In genomic region chr11:71251761-71252433, GRCh38 we compare ENCODE assay signal across 8 cellular contexts. TPM values are rescaled to one million over a fixed set of nuclear protein-coding genes. Genes with fewer than 3 reads are reported as not detected.
DNase-seq lines count a peak whose midpoint lies in the region; ATAC-seq and TF ChIP-seq lines count a peak whose summit lies in the region.

No MANE protein-coding gene starts in this region.

- peak; percentile 59 for TF ChIP-seq RAD21 in neural cell (conservative IDR thresholded peaks at IDR 0.05)

- peak overlapping the region; percentile 55 for H3K4me2 ChIP-seq in neural cell (ENCODE audit: low read length)

- no peaks in the 10 kb centered on the region for H3F3A ChIP-seq in neural cell (ENCODE audit: insufficient read depth, low read length, poor library complexity, severe bottlenecking)

- H3K4me3 ChIP-seq in GM06990 (replicated peaks; ENCODE audit: low read depth, low read length) (no peak overlapping the region), epithelial cell of proximal tubule (ENCODE audit: low read depth, low read length) (peak overlapping the region; percentile 96), neural cell (ENCODE audit: low read length) (peak overlapping the region; percentile 72)

- H3K27me3 Mint-ChIP-seq in stimulated activated naive CD8-positive, alpha-beta T cell treated with anti-CD3 and anti-CD28 coated beads, Interleukin-15, amount 100 ng/mL, for 72 hours = peaks cover 82% of the 10 kb centered on the region

- TF ChIP-seq EP300 in neural cell (conservative IDR thresholded peaks at IDR 0.05; ENCODE audit: poor library complexity, severe bottlenecking) = no peak

- TF ChIP-seq CTCF in GM06990 (IDR thresholded peaks at IDR 0.05; ENCODE audit: insufficient read depth, low read length, poor library complexity, severe bottlenecking) = no peak
- TF ChIP-seq CTCF in epithelial cell of proximal tubule (conservative IDR thresholded peaks at IDR 0.05; ENCODE audit: low read depth, low read length) = peak; percentile 52
- TF ChIP-seq CTCF in neural cell (IDR thresholded peaks at IDR 0.05; ENCODE audit: poor library complexity, severe bottlenecking) = peak; percentile 75

- H3K4me3 Mint-ChIP-seq in stimulated activated naive CD8-positive, alpha-beta T cell treated with anti-CD3 and anti-CD28 coated beads, Interleukin-15, amount 100 ng/mL, for 72 hours = peak overlapping the region in 1 of 2 donors; percentile 60

- DNase-seq in GM06990 (ENCODE audit: extremely low read depth, insufficient read length) (peak; percentile 55), NAMALWA (ENCODE audit: low spot score) (peak; percentile 12), epithelial cell of proximal tubule (ENCODE audit: low read depth) (no peak)
- DNase-seq in stimulated activated naive CD8-positive, alpha-beta T cell treated with anti-CD3 and anti-CD28 coated beads, Interleukin-15, amount 100 ng/mL, for 72 hours = no peak
- no peak for DNase-seq in stimulated activated CD4-positive, alpha-beta T cell treated with anti-CD3 and anti-CD28 coated beads, Interleukin-4, amount 100 ng/mL, for 24 hours

- H3K4me1 Mint-ChIP-seq in stimulated activated naive CD8-positive, alpha-beta T cell treated with anti-CD3 and anti-CD28 coated beads, Interleukin-15, amount 100 ng/mL, for 72 hours = peaks cover 12% of the 10 kb centered on the region

- H3K9ac ChIP-seq in neural cell (ENCODE audit: low read length) = peak overlapping the region; percentile 42

- H3K9me2 ChIP-seq in neural cell (ENCODE audit: insufficient read depth, low read length) = no peaks in the 10 kb centered on the region

- H4K20me1 ChIP-seq in neural cell (ENCODE audit: insufficient read depth) = no peaks in the 10 kb centered on the region

- H3K9me3 ChIP-seq in neural cell (ENCODE audit: low read length) = no peaks in the 10 kb centered on the region

- no peak overlapping the region for H3K27ac ChIP-seq in neural cell (ENCODE audit: low read length)

- H3K27ac Mint-ChIP-seq in stimulated activated naive CD8-positive, alpha-beta T cell treated with anti-CD3 and anti-CD28 coated beads, Interleukin-15, amount 100 ng/mL, for 72 hours = no peak overlapping the region

- H3K9me3 Mint-ChIP-seq in stimulated activated naive CD8-positive, alpha-beta T cell treated with anti-CD3 and anti-CD28 coated beads, Interleukin-15, amount 100 ng/mL, for 72 hours = no peaks in the 10 kb centered on the region

- no peaks in the 10 kb centered on the region for H3K79me2 ChIP-seq in neural cell (replicated peaks; ENCODE audit: insufficient read depth, low read length)

- ATAC-seq in stimulated activated naive CD8-positive, alpha-beta T cell treated with anti-CD3 and anti-CD28 coated beads, Interleukin-15, amount 100 ng/mL, for 72 hours = no peak
- ATAC-seq in HG02885 (IDR thresholded peaks at IDR 0.05; ENCODE audit: poor library complexity, unreplicated experiment) (no peak), HG03095 (IDR thresholded peaks at IDR 0.05; ENCODE audit: unreplicated experiment) (no peak)

- no peaks in the 10 kb centered on the region for H3K36me3 ChIP-seq in GM06990 (ENCODE audit: control insufficient read depth, insufficient read depth, low read length)
- no peaks in the 10 kb centered on the region for H3K36me3 ChIP-seq in neural cell (ENCODE audit: insufficient read depth, low read length)

- peaks cover 1% of the 10 kb centered on the region for H3K27me3 ChIP-seq in GM06990 (replicated peaks; ENCODE audit: control insufficient read depth, insufficient read depth, low read length)
- peaks cover 64% of the 10 kb centered on the region for H3K27me3 ChIP-seq in neural cell (ENCODE audit: insufficient read depth, low read depth, low read length)

- H2AFZ ChIP-seq in neural cell (ENCODE audit: low read depth, low read length) = no peak overlapping the region

TF ChIP-seq in neural cell, 6 proteins besides CTCF, POLR2A, EP300 and RAD21:
- TF ChIP-seq SMC3 (conservative IDR thresholded peaks at IDR 0.05; ENCODE audit: poor library complexity) = peak; percentile 73
- no peak for TF ChIP-seq POLR2AphosphoS5 (IDR thresholded peaks at IDR 0.05)
TF ChIP-seq in neural cell: peak in this region for 1.

RNA-seq across cellular contexts. Expression of gene SHANK2, which starts 0.5 kb away (rescaled TPM):
- 9.5 and 10.9 TPM in 2 replicates for total RNA-seq in epithelial cell of proximal tubule
- 13.6 and 19.7 TPM in 2 replicates for polyA plus RNA-seq in neural cell
- 27.8 and 39.8 TPM in 2 replicates for polyA minus RNA-seq in neural cell

Comparison
In these comparisons a context has a peak if more than half of its experiments do, and no peak if none do; other contexts are left out.
1. DNase-seq: peak in GM06990 (single experiment) and NAMALWA (single experiment); none in epithelial cell of proximal tubule (single experiment), stimulated activated naive CD8-positive, alpha-beta T cell treated with anti-CD3 and anti-CD28 coated beads, Interleukin-15, amount 100 ng/mL, for 72 hours (0 of 2) and stimulated activated CD4-positive, alpha-beta T cell treated with anti-CD3 and anti-CD28 coated beads, Interleukin-4, amount 100 ng/mL, for 24 hours (single experiment).